ENCODE assay signal across 25 cellular contexts in genomic region chr6:1474205-1474604, GRCh38.
DNase-seq lines count a peak whose midpoint lies in the region; ATAC-seq, FAIRE-seq and TF ChIP-seq lines count a peak whose summit lies in the region.
"Had no signal": no experiment of that assay in that cellular context is flagged by ENCODE, and none has a peak within 500 bp of the region (broad histone marks: within the 10 kb centered on the region; RNA-seq: fewer than 3 reads in every experiment).

No MANE protein-coding gene starts in this region.

- H3K27me3 ChIP-seq in GM23338 (ENCODE audit: insufficient read depth) (no peaks in the 10 kb centered on the region), astrocyte (ENCODE audit: insufficient read depth, low read length) (no peaks in the 10 kb centered on the region), H7 (ENCODE audit: control insufficient read depth, insufficient read depth, low read length) (no peaks in the 10 kb centered on the region), Karpas-422 (ENCODE audit: low read length) (no peaks in the 10 kb centered on the region)
- H3K27me3 ChIP-seq: BE2C had no signal

- H2AFZ ChIP-seq in GM23338 (no peak overlapping the region), astrocyte (ENCODE audit: low read depth, low read length) (no peak overlapping the region), Karpas-422 (ENCODE audit: low read length) (no peak overlapping the region)

- H4K20me1 ChIP-seq in GM23338 (replicated peaks; ENCODE audit: insufficient read depth) (no peaks in the 10 kb centered on the region), astrocyte (ENCODE audit: insufficient read depth, low read length) (no peaks in the 10 kb centered on the region), Karpas-422 (ENCODE audit: insufficient read depth, low read depth, low read length) (no peaks in the 10 kb centered on the region)

- peak; percentile 47; the same call in 2 of the 3 replicates for ATAC-seq in GM23338
- ATAC-seq: A549, left lobe of liver had no signal

- TF ChIP-seq CTCF in AG10803 (conservative IDR thresholded peaks at IDR 0.05; ENCODE audit: low read length): peak; percentile 11; the same call in 1 of the 2 replicates
- peak; percentile 13 to 36 for TF ChIP-seq CTCF in GM23338 (conservative IDR thresholded peaks at IDR 0.05; ENCODE audit: low read depth in 2 of 2)
- TF ChIP-seq CTCF in astrocyte (IDR thresholded peaks at IDR 0.05; ENCODE audit: insufficient read depth, low read depth, low read length): peak; percentile 7
- TF ChIP-seq CTCF in fibroblast of mammary gland (conservative IDR thresholded peaks at IDR 0.05; ENCODE audit: control insufficient read depth, insufficient read depth, low read depth, low read length): peak; percentile 16

- H3K4me3 Mint-ChIP-seq in GM23338: no peak overlapping the region
- no peak overlapping the region for H3K4me3 Mint-ChIP-seq in astrocyte (ENCODE audit: unreplicated experiment)
- H3K4me3 Mint-ChIP-seq: activated CD4-positive, alpha-beta memory T cell treated with anti-CD3 and anti-CD28 coated beads for 36 hours; activated naive CD8-positive, alpha-beta T cell treated with anti-CD3 and anti-CD28 coated beads, Interleukin-2, amount 10 ng/mL, durations not matched to agents 7 days and 5 days; T-helper 2 cell treated with Interferon-gamma antibody and Interleukin-4, amounts not matched to agents 5 μg/mL and 100 μg/mL, for 36 hours had no signal

- H3K9ac ChIP-seq in astrocyte (ENCODE audit: low read length) (no peak overlapping the region), Karpas-422 (ENCODE audit: low read length) (no peak overlapping the region)

- H3K9me2 ChIP-seq in GM23338 (ENCODE audit: insufficient read depth): peaks cover 12% of the 10 kb centered on the region; the same call in 1 of the 2 replicates
- H3K9me2 ChIP-seq in Karpas-422 (replicated peaks; ENCODE audit: insufficient read depth, low read length): no peaks in the 10 kb centered on the region

- H3K4me1 ChIP-seq in GM23338 (ENCODE audit: insufficient read depth) (no peaks in the 10 kb centered on the region), astrocyte (ENCODE audit: insufficient read depth, low read length) (no peaks in the 10 kb centered on the region), Karpas-422 (ENCODE audit: low read length) (no peaks in the 10 kb centered on the region)
- H3K4me1 ChIP-seq: BE2C had no signal

- H3K9me3 Mint-ChIP-seq in GM23338 (no peaks in the 10 kb centered on the region; the same call in 2 of the 3 replicates), astrocyte (ENCODE audit: unreplicated experiment) (peaks cover 4% of the 10 kb centered on the region)
- H3K9me3 Mint-ChIP-seq: activated CD4-positive, alpha-beta memory T cell treated with anti-CD3 and anti-CD28 coated beads for 36 hours; T-helper 2 cell treated with Interferon-gamma antibody and Interleukin-4, amounts not matched to agents 5 μg/mL and 100 μg/mL, for 36 hours had no signal

- H3K36me3 ChIP-seq in GM23338 (ENCODE audit: insufficient read depth) (no peaks in the 10 kb centered on the region), astrocyte (ENCODE audit: insufficient read depth, low read length) (no peaks in the 10 kb centered on the region), H7 (replicated peaks; ENCODE audit: control insufficient read depth, insufficient read depth, low read length) (no peaks in the 10 kb centered on the region), Karpas-422 (ENCODE audit: insufficient read depth, low read length) (no peaks in the 10 kb centered on the region)
- H3K36me3 ChIP-seq: BE2C had no signal

- H3K27ac ChIP-seq in GM23338 (ENCODE audit: low read depth) (no peak overlapping the region), astrocyte (ENCODE audit: low read depth, low read length) (no peak overlapping the region), Karpas-422 (ENCODE audit: low read length) (no peak overlapping the region)

- H3F3A ChIP-seq in GM23338 (replicated peaks; ENCODE audit: low read depth): no peaks in the 10 kb centered on the region

- no peaks in the 10 kb centered on the region for H3K27me3 Mint-ChIP-seq in GM23338 (ENCODE audit: insufficient read depth, low read depth, poor library complexity)
- H3K27me3 Mint-ChIP-seq in astrocyte (ENCODE audit: low read depth, unreplicated experiment): no peaks in the 10 kb centered on the region

- no peak for FAIRE-seq in astrocyte (lab: Jason Lieb, UNC)
- FAIRE-seq: A549, GM19239 had no signal

- H3K27ac Mint-ChIP-seq in GM23338: no peak overlapping the region
- H3K27ac Mint-ChIP-seq in astrocyte (ENCODE audit: unreplicated experiment): no peak overlapping the region
- H3K27ac Mint-ChIP-seq: activated CD4-positive, alpha-beta memory T cell treated with anti-CD3 and anti-CD28 coated beads for 36 hours; activated naive CD8-positive, alpha-beta T cell treated with anti-CD3 and anti-CD28 coated beads, Interleukin-2, amount 10 ng/mL, durations not matched to agents 7 days and 5 days; T-helper 2 cell treated with Interferon-gamma antibody and Interleukin-4, amounts not matched to agents 5 μg/mL and 100 μg/mL, for 36 hours had no signal

- H3K4me2 ChIP-seq in GM23338 (no peak overlapping the region), astrocyte (ENCODE audit: low read length) (no peak overlapping the region), Karpas-422 (ENCODE audit: low read depth, low read length, poor library complexity, severe bottlenecking) (no peak overlapping the region)
- H3K4me2 ChIP-seq: A549 had no signal

- H3K4me3 ChIP-seq in AG10803 (ENCODE audit: low read length): no peak overlapping the region
- H3K4me3 ChIP-seq in GM23338: no peak overlapping the region
- H3K4me3 ChIP-seq in astrocyte (ENCODE audit: insufficient read depth, low read depth, low read length): no peak overlapping the region
- H3K4me3 ChIP-seq in fibroblast of mammary gland (ENCODE audit: control insufficient read depth, low read depth, low read length): no peak overlapping the region
- no peak overlapping the region for H3K4me3 ChIP-seq in H7 (ENCODE audit: insufficient read depth, low read depth, low read length)
- H3K4me3 ChIP-seq in Karpas-422 (ENCODE audit: low read length): no peak overlapping the region
- H3K4me3 ChIP-seq: A549 had no signal

- H3K79me2 ChIP-seq in GM23338 (replicated peaks; ENCODE audit: insufficient read depth) (no peaks in the 10 kb centered on the region), astrocyte (ENCODE audit: insufficient read depth, low read length) (no peaks in the 10 kb centered on the region), Karpas-422 (ENCODE audit: low read length) (no peaks in the 10 kb centered on the region)

- H3K4me1 Mint-ChIP-seq in GM23338 (peaks cover 7% of the 10 kb centered on the region; the same call in 2 of the 3 replicates), astrocyte (ENCODE audit: low read depth, unreplicated experiment) (peaks cover 23% of the 10 kb centered on the region)

- H3K9me3 ChIP-seq in astrocyte (ENCODE audit: insufficient read depth, low read depth, low read length) (no peaks in the 10 kb centered on the region), Karpas-422 (ENCODE audit: low read length) (no peaks in the 10 kb centered on the region)
- H3K9me3 ChIP-seq: A549, BE2C had no signal

- no peaks in the 10 kb centered on the region for H3K36me3 Mint-ChIP-seq in GM23338 (ENCODE audit: low read depth)
- H3K36me3 Mint-ChIP-seq in astrocyte (ENCODE audit: low read depth, unreplicated experiment): no peaks in the 10 kb centered on the region
- H3K36me3 Mint-ChIP-seq: activated CD4-positive, alpha-beta memory T cell treated with anti-CD3 and anti-CD28 coated beads for 36 hours; activated naive CD8-positive, alpha-beta T cell treated with anti-CD3 and anti-CD28 coated beads, Interleukin-2, amount 10 ng/mL, durations not matched to agents 7 days and 5 days had no signal

- DNase-seq in AG10803 (ENCODE audit: low read depth) (no peak), GM23338 (ENCODE audit: low spot score) (peak; percentile 19), astrocyte (ENCODE audit: low read depth) (no peak), fibroblast of mammary gland (ENCODE audit: low read depth) (no peak), H7 (no peak), AML-193 (lab: John Stamatoyannopoulos, UW) (no peak), SHP77 treated with DMSO at 0.1 percent for 48 hours (lab: John Stamatoyannopoulos, UW) (no peak), Karpas-422 (no peak)
- DNase-seq: activated CD4-positive, alpha-beta memory T cell treated with anti-CD3 and anti-CD28 coated beads for 36 hours; activated effector memory CD4-positive, alpha-beta T cell treated with anti-CD3 and anti-CD28 coated beads, Interleukin-2, amount 50 U/mL, for 16 hours; activated naive CD8-positive, alpha-beta T cell treated with anti-CD3 and anti-CD28 coated beads, Interleukin-2, amount 10 ng/mL, durations not matched to agents 7 days and 5 days; BE2C; cerebellar nuclear complex; DND-41; erythroblast; MV-4-11; NCI-H146; NCI-H526; nucleus accumbens; RPMI8226; substantia nigra had no signal

TF ChIP-seq in GM23338, 12 proteins besides CTCF, POLR2A, EP300 and RAD21 (continues in another document):
- TF ChIP-seq CREB1 (CRISPR knock-in tag; IDR thresholded peaks at IDR 0.05; ENCODE audit: low read depth) (no peak), ZNF331 (CRISPR knock-in tag; IDR thresholded peaks at IDR 0.05; ENCODE audit: low read depth) (no peak)
